ENCODE assay signal across 8 cellular contexts in genomic region chr20:63896136-63896890, GRCh38. TPM values are rescaled to one million over a fixed set of nuclear protein-coding genes. Genes with fewer than 3 reads are reported as not detected.
A peak's percentile ranks its signal among the peaks of the same experiment; 100 is the strongest.
DNase-seq lines count a peak whose midpoint lies in the region; ATAC-seq, FAIRE-seq and TF ChIP-seq lines count a peak whose summit lies in the region.

No MANE protein-coding gene starts in this region.

- no peak for DNase-seq in BE2C
- peak; percentile 36 for DNase-seq in NCI-H345 treated with DMSO at 0.1 percent for 48 hours (lab: John Stamatoyannopoulos, UW; ENCODE audit: unreplicated experiment)
- DNase-seq in activated T-cell treated with anti-CD3 and anti-CD28 coated beads, Interleukin-2, amount 50 U/mL, for 48 hours, result peak; percentile 51 to 52
- peak; percentile 26 for DNase-seq in nephron progenitor cell
- DNase-seq in urothelium cell line (ENCODE audit: low spot score), result no peak

- TF ChIP-seq CTCF in BE2C (IDR thresholded peaks at IDR 0.05; ENCODE audit: low read depth, low read length) (no peak), gastroesophageal sphincter (IDR thresholded peaks at IDR 0.05) (no peak), nephron progenitor cell (IDR thresholded peaks at IDR 0.05) (no peak)

- peaks cover 3% of the 10 kb centered on the region for H3K27me3 Mint-ChIP-seq in nephron progenitor cell (ENCODE audit: low read depth, poor library complexity)

- H3K36me3 Mint-ChIP-seq in nephron progenitor cell (ENCODE audit: low read depth), result peaks cover 11% of the 10 kb centered on the region

- FAIRE-seq in urothelium cell line (lab: Jason Lieb, UNC), result no peak

- 5% methylated on average over 11 of the region's 15 CpGs for WGBS in gastroesophageal sphincter (ENCODE audit: low coverage in 1 of 2), 2 donors

- ATAC-seq in GM21723 (IDR thresholded peaks at IDR 0.05; ENCODE audit: unreplicated experiment) (peak; percentile 45), gastroesophageal sphincter (no peak), GM21390 (IDR thresholded peaks at IDR 0.05; ENCODE audit: unreplicated experiment) (no peak)

- H3K27ac ChIP-seq in gastroesophageal sphincter, result peak overlapping the region in 3 of 4 donors; percentile 79 to 87 (median 84)

- H3K4me1 ChIP-seq in BE2C (no peaks in the 10 kb centered on the region), gastroesophageal sphincter (peaks cover 0 to 62% (median 17%) of the 10 kb centered on the region in 3 donors)

- peaks cover 6% of the 10 kb centered on the region; the same call in 1 of the 2 replicates for H3K36me3 ChIP-seq in BE2C
- H3K36me3 ChIP-seq in gastroesophageal sphincter, result peaks cover 0 to 14% of the 10 kb centered on the region in 2 donors

- peak overlapping the region; percentile 89 for H3K4me3 Mint-ChIP-seq in nephron progenitor cell

- peaks cover 39% of the 10 kb centered on the region for H3K4me1 Mint-ChIP-seq in nephron progenitor cell

- H3K4me3 ChIP-seq in BE2C (ENCODE audit: low read depth, low read length), result peak overlapping the region; percentile 82
- H3K4me3 ChIP-seq in gastroesophageal sphincter, result peak overlapping the region; percentile 49 to 65

- peak overlapping the region; percentile 87 for H3K27ac Mint-ChIP-seq in nephron progenitor cell

- no peaks in the 10 kb centered on the region for H3K9me3 ChIP-seq in BE2C
- H3K9me3 ChIP-seq in gastroesophageal sphincter, result no peaks in the 10 kb centered on the region

- H3K9me3 Mint-ChIP-seq in nephron progenitor cell, result no peaks in the 10 kb centered on the region

- no peak for TF ChIP-seq EP300 in gastroesophageal sphincter (IDR thresholded peaks at IDR 0.05)

- TF ChIP-seq POLR2A in gastroesophageal sphincter (IDR thresholded peaks at IDR 0.05), result no peak

- H3K27me3 ChIP-seq in BE2C (no peaks in the 10 kb centered on the region), gastroesophageal sphincter (no peaks in the 10 kb centered on the region)

RNA-seq across cellular contexts. Expression of gene DNAJC5, which starts 1.4 kb away (rescaled TPM):
- polyA plus RNA-seq in BE2C (2012; ENCODE audit: insufficient read depth, insufficient read length, low read depth), result 67.9 TPM
- 10 to 100 TPM; 44.7 to 70.6 (median 47.6) TPM for total RNA-seq in gastroesophageal sphincter

RNA-seq across cellular contexts. Expression of gene TPD52L2, which starts 31.2 kb away (rescaled TPM):
- polyA plus RNA-seq in BE2C (2012; ENCODE audit: insufficient read depth, insufficient read length, low read depth), result 173 TPM
- 100 to 1,000 TPM; 136 to 157 (median 145) TPM for total RNA-seq in gastroesophageal sphincter

RNA-seq across cellular contexts. Expression of gene ABHD16B, which starts 35.0 kb away (rescaled TPM):
- polyA plus RNA-seq in BE2C (2012; ENCODE audit: insufficient read depth, insufficient read length, low read depth), result 9.8 TPM
- total RNA-seq in gastroesophageal sphincter, result not detected

RNA-seq across cellular contexts. Expression of gene UCKL1, which starts 59.9 kb away (rescaled TPM):
- polyA plus RNA-seq in BE2C (2012; ENCODE audit: insufficient read depth, insufficient read length, low read depth), result 141 TPM
- total RNA-seq in gastroesophageal sphincter, result 10 to 100 TPM; 19.8 to 27.7 (median 22.6) TPM

Comparison
In these comparisons a context has a peak if more than half of its experiments do, and no peak if none do; other contexts are left out.
1. DNase-seq: peak in NCI-H345 treated with DMSO at 0.1 percent for 48 hours (single experiment), activated T-cell treated with anti-CD3 and anti-CD28 coated beads, Interleukin-2, amount 50 U/mL, for 48 hours (2 of 2) and nephron progenitor cell (single experiment); none in BE2C (single experiment) and urothelium cell line (single experiment).